Comparison of ENCODE assay signal across 1 cellular context in the genomic region with DNA sequence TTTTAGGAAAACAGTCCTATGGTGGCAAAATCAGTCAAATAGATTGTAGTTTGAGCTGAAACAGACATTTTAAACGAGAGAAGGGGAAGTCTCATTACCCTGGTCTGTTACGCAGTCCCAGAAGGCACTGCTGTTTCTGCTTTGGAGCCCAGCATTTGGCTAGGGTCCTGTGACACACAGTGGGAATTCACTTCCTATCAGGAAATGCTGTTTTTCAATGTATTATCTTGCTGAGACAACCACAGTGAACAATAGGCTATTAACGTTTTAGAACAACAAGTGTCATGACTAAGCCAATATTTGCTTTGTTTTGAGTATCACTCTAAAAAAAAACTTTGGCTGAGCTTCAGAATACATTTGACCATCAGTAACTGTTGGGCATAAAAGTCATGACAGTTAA.
TF ChIP-seq lines count a peak whose summit lies in the region.

No MANE protein-coding gene starts in this region.

TF ChIP-seq in K562, 482 proteins besides CTCF, POLR2A, EP300 and RAD21 (continued from another document):
- peak; percentile 39; the same call in 1 of the 2 replicates for TF ChIP-seq ZNF384 (IDR thresholded peaks at IDR 0.05; ENCODE audit: low read depth, low read length)
- 0 out of 2 replicates have a peak, but pooled peaks have one; percentile 39 for TF ChIP-seq BACH1 (tag; IDR thresholded peaks at IDR 0.05)
- TF ChIP-seq NCOR1 (IDR thresholded peaks at IDR 0.05) = 0 out of 2 replicates have a peak, but pooled peaks have one; percentile 15
- peak; percentile 69 for TF ChIP-seq ZNF592 (IDR thresholded peaks at IDR 0.05)
- TF ChIP-seq ZNF239 (CRISPR knock-in tag; IDR thresholded peaks at IDR 0.05) = peak; percentile 20; the same call in 1 of the 2 replicates
- TF ChIP-seq ARID1B (IDR thresholded peaks at IDR 0.05) = peak; percentile 49; the same call in 1 of the 2 replicates
- peak; percentile 72; the same call in 1 of the 2 replicates for TF ChIP-seq ZKSCAN1 (IDR thresholded peaks at IDR 0.05; ENCODE audit: low read depth, low read length)
- no peak for TF ChIP-seq UBTF (IDR thresholded peaks at IDR 0.05; ENCODE audit: borderline replicate concordance in 1 of 2, low read depth in 2 of 2, low read length in 2 of 2)
- TF ChIP-seq DACH1 (IDR thresholded peaks at IDR 0.05; ENCODE audit: partially characterized antibody) = peak; percentile 40
- TF ChIP-seq, protein P1, sequence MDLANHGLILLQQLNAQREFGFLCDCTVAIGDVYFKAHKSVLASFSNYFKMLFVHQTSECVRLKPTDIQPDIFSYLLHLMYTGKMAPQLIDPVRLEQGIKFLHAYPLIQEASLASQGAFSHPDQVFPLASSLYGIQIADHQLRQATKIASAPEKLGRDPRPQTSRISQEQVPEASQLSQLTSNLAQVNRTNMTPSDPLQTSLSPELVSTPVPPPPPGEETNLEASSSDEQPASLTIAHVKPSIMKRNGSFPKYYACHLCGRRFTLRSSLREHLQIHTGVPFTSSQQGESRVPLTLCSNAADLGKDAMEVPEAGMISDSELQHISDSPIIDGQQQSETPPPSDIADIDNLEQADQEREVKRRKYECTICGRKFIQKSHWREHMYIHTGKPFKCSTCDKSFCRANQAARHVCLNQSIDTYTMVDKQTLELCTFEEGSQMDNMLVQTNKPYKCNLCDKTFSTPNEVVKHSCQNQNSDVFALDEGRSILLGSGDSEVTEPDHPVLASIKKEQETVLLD (IDR thresholded peaks at IDR 0.05) = no peak
- peak; percentile 68; the same call in 1 of the 2 replicates for TF ChIP-seq SPI1 (IDR thresholded peaks at IDR 0.05; ENCODE audit: borderline replicate concordance, low read depth, low read length)
- 0 out of 2 replicates have a peak, but pooled peaks have one; percentile 26 for TF ChIP-seq SMARCE1 (IDR thresholded peaks at IDR 0.05)
- TF ChIP-seq ZBTB43 (CRISPR knock-in tag; IDR thresholded peaks at IDR 0.05) = no peak
- peak in 1 of 2 experiments; percentile 51; a peak in 1 of 4 replicates for TF ChIP-seq FOXA3 (CRISPR knock-in tag; conservative IDR thresholded peaks at IDR 0.05 in 1 of 2, IDR thresholded peaks at IDR 0.05 in 1 of 2)
- no peak for TF ChIP-seq ZNF830 (CRISPR knock-in tag; IDR thresholded peaks at IDR 0.05)
- no peak for TF ChIP-seq ETS2 (tag; IDR thresholded peaks at IDR 0.05; ENCODE audit: borderline replicate concordance, poor library complexity, severe bottlenecking)
- 0 out of 2 replicates have a peak, but pooled peaks have one; percentile 26 for TF ChIP-seq ATF4 (CRISPR knock-in tag; IDR thresholded peaks at IDR 0.05)
- peak; percentile 58; the same call in 1 of the 2 replicates for TF ChIP-seq SMAD4 (CRISPR knock-in tag; conservative IDR thresholded peaks at IDR 0.05)
- no peak for TF ChIP-seq FUS (optimal IDR thresholded peaks at IDR 0.05; ENCODE audit: low read depth, low read length)
- TF ChIP-seq ILK (tag; IDR thresholded peaks at IDR 0.05; ENCODE audit: borderline replicate concordance, low read depth) = no peak
- TF ChIP-seq JUND (IDR thresholded peaks at IDR 0.05; ENCODE audit: borderline replicate concordance, low read depth, low read length) = no peak
- 0 out of 3 replicates have a peak, but pooled peaks have one; percentile 25 for TF ChIP-seq JUND (tag; IDR thresholded peaks at IDR 0.05; ENCODE audit: borderline replicate concordance, low read depth, low read length)
- no peak for TF ChIP-seq CEBPB (tag; IDR thresholded peaks at IDR 0.05)
- peak; percentile 35 for TF ChIP-seq HDAC3 (IDR thresholded peaks at IDR 0.05; ENCODE audit: borderline replicate concordance, partially characterized antibody)
- TF ChIP-seq DPF2 (IDR thresholded peaks at IDR 0.05) = 0 out of 2 replicates have a peak, but pooled peaks have one; percentile 34
- TF ChIP-seq DMBX1 (CRISPR knock-in tag; IDR thresholded peaks at IDR 0.05; ENCODE audit: borderline replicate concordance) = peak; percentile 31; the same call in 1 of the 2 replicates
- TF ChIP-seq, protein P2, sequence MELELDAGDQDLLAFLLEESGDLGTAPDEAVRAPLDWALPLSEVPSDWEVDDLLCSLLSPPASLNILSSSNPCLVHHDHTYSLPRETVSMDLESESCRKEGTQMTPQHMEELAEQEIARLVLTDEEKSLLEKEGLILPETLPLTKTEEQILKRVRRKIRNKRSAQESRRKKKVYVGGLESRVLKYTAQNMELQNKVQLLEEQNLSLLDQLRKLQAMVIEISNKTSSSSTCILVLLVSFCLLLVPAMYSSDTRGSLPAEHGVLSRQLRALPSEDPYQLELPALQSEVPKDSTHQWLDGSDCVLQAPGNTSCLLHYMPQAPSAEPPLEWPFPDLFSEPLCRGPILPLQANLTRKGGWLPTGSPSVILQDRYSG (tag; conservative IDR thresholded peaks at IDR 0.05; ENCODE audit: low read depth) = 0 out of 2 replicates have a peak, but pooled peaks have one; percentile 59
- TF ChIP-seq ZNF766 (CRISPR knock-in tag; conservative IDR thresholded peaks at IDR 0.05) = 0 out of 2 replicates have a peak, but pooled peaks have one; percentile 18
